8 cellular contexts compared by ENCODE assay signal in genomic region chr16:58392215-58393137, GRCh38. TPM values are rescaled to one million over a fixed set of nuclear protein-coding genes. Genes with fewer than 3 reads are reported as not detected.
A peak's percentile ranks its signal among the peaks of the same experiment; 100 is the strongest.
DNase-seq lines count a peak whose midpoint lies in the region; ATAC-seq and TF ChIP-seq lines count a peak whose summit lies in the region.

Gene GINS3, plus strand, starts transcription at chr16:58392471. Its CDS starts 131 bp downstream, at chr16:58392602.

- DNase-seq in DMS53 (lab: John Stamatoyannopoulos, UW) (peak; percentile 94), KG1 (lab: John Stamatoyannopoulos, UW) (peak; percentile 80), Peyer's patch (peak; percentile 85 to 95 (median 85)), esophagus squamous epithelium (lab: John Stamatoyannopoulos, UW) (peak; percentile 48), naive B cell (peak; percentile 80)
- DNase-seq in activated T-cell treated with anti-CD3 and anti-CD28 coated beads, Interleukin-2, amount 50 U/mL, for 48 hours: peak; percentile 91
- DNase-seq in stimulated activated effector memory CD8-positive, alpha-beta T cell treated with anti-CD3 and anti-CD28 coated beads, Interleukin-12 subunit alpha, Interleukin-12 subunit beta, amount 100 ng/mL, for 72 hours (ENCODE audit: low spot score in 2 of 2): peak; percentile 72 to 92

- H3K27me3 ChIP-seq in Peyer's patch: no peaks in the 10 kb centered on the region
- no peaks in the 10 kb centered on the region for H3K27me3 ChIP-seq in esophagus squamous epithelium

- peaks cover 4 to 20% (median 10%) of the 10 kb centered on the region in 3 donors for H3K4me1 Mint-ChIP-seq in naive B cell
- peaks cover 15% of the 10 kb centered on the region for H3K4me1 Mint-ChIP-seq in stimulated activated effector memory CD8-positive, alpha-beta T cell treated with anti-CD3 and anti-CD28 coated beads, Interleukin-12 subunit alpha, Interleukin-12 subunit beta, amount 100 ng/mL, for 72 hours

- ATAC-seq in GM21723 (IDR thresholded peaks at IDR 0.05; ENCODE audit: unreplicated experiment): peak; percentile 98
- peak; percentile 96 to 98 for ATAC-seq in naive B cell (ENCODE audit: low read depth in 2 of 2)
- ATAC-seq in stimulated activated effector memory CD8-positive, alpha-beta T cell treated with anti-CD3 and anti-CD28 coated beads, Interleukin-12 subunit alpha, Interleukin-12 subunit beta, amount 100 ng/mL, for 72 hours: peak; percentile 95

- peaks cover 0 to 7% of the 10 kb centered on the region in 2 donors for H3K36me3 Mint-ChIP-seq in naive B cell
- H3K36me3 Mint-ChIP-seq in stimulated activated effector memory CD8-positive, alpha-beta T cell treated with anti-CD3 and anti-CD28 coated beads, Interleukin-12 subunit alpha, Interleukin-12 subunit beta, amount 100 ng/mL, for 72 hours: peaks cover 14% of the 10 kb centered on the region

- H3K27ac ChIP-seq in Peyer's patch (peak within 1 kb of the TSS; percentile 68 to 84 (median 76)), esophagus squamous epithelium (peak within 1 kb of the TSS; percentile 82 to 93 (median 90))

- H3K9me3 ChIP-seq in Peyer's patch (no peaks in the 10 kb centered on the region), esophagus squamous epithelium (no peaks in the 10 kb centered on the region)

- no peak for TF ChIP-seq POLR2A in Peyer's patch (IDR thresholded peaks at IDR 0.05)
- TF ChIP-seq POLR2A in esophagus squamous epithelium (IDR thresholded peaks at IDR 0.05): peak in 2 of 4 donors; percentile 32 to 33

- H3K4me3 ChIP-seq in Peyer's patch: peak within 1 kb of the TSS; percentile 74 to 91 (median 80)
- H3K4me3 ChIP-seq in esophagus squamous epithelium: peak within 1 kb of the TSS; percentile 64 to 90 (median 86)

- H3K27me3 Mint-ChIP-seq in naive B cell: peaks cover 4 to 22% (median 13%) of the 10 kb centered on the region in 3 donors

- peak within 1 kb of the TSS; percentile 85 to 98 (median 96) for H3K27ac Mint-ChIP-seq in naive B cell
- peak within 1 kb of the TSS; percentile 98 for H3K27ac Mint-ChIP-seq in stimulated activated effector memory CD8-positive, alpha-beta T cell treated with anti-CD3 and anti-CD28 coated beads, Interleukin-12 subunit alpha, Interleukin-12 subunit beta, amount 100 ng/mL, for 72 hours

- H3K4me1 ChIP-seq in Peyer's patch (peaks cover 0 to 4% (median 0%) of the 10 kb centered on the region in 4 donors), esophagus squamous epithelium (peaks cover 4 to 24% (median 7%) of the 10 kb centered on the region in 3 donors)

- H3K36me3 ChIP-seq in Peyer's patch (no peaks in the 10 kb centered on the region), esophagus squamous epithelium (no peaks in the 10 kb centered on the region)

- intact Hi-C loops in esophagus squamous epithelium (cut with DNase I): no loop called here

- WGBS in esophagus squamous epithelium, 2 donors: 0 to 2% methylated on average over 28 to 29 of the region's 67 CpGs

- TF ChIP-seq CTCF in Peyer's patch (IDR thresholded peaks at IDR 0.05) (no peak), esophagus squamous epithelium (IDR thresholded peaks at IDR 0.05) (peak in 1 of 6 experiments; percentile 8)

- H3K9me3 Mint-ChIP-seq in naive B cell: peaks cover 0 to 3% (median 0%) of the 10 kb centered on the region in 7 donors
- no peaks in the 10 kb centered on the region for H3K9me3 Mint-ChIP-seq in stimulated activated effector memory CD8-positive, alpha-beta T cell treated with anti-CD3 and anti-CD28 coated beads, Interleukin-12 subunit alpha, Interleukin-12 subunit beta, amount 100 ng/mL, for 72 hours

- H3K4me3 Mint-ChIP-seq in naive B cell: peak within 1 kb of the TSS; percentile 98 to 100 (median 100)
- peak within 1 kb of the TSS; percentile 97 for H3K4me3 Mint-ChIP-seq in stimulated activated effector memory CD8-positive, alpha-beta T cell treated with anti-CD3 and anti-CD28 coated beads, Interleukin-12 subunit alpha, Interleukin-12 subunit beta, amount 100 ng/mL, for 72 hours

RNA-seq across cellular contexts. Expression of gene GINS3, which starts in this region (rescaled TPM):
- total RNA-seq in Peyer's patch (1 to 10 TPM; 1.3 to 4.1 (median 1.9) TPM), esophagus squamous epithelium (10 to 100 TPM in 2 of 4 donors, 1 to 10 TPM in 2; 7.1 to 15.1 (median 10.8) TPM)
- polyA plus RNA-seq in naive B cell (ENCODE audit: low read depth in 6 of 6): 1 to 10 TPM in 5 of 6 donors, under 1 TPM in 1; 0.26 to 3.6 (median 2.2) TPM

Comparison
In these comparisons a context has a peak if more than half of its experiments do, and no peak if none do; other contexts are left out.
1. Peak in every context shown above with its lines: DNase-seq, ATAC-seq, H3K4me3 ChIP-seq and H3K27ac ChIP-seq.